Comparison of ENCODE assay signal across 9 cellular contexts in the genomic region with DNA sequence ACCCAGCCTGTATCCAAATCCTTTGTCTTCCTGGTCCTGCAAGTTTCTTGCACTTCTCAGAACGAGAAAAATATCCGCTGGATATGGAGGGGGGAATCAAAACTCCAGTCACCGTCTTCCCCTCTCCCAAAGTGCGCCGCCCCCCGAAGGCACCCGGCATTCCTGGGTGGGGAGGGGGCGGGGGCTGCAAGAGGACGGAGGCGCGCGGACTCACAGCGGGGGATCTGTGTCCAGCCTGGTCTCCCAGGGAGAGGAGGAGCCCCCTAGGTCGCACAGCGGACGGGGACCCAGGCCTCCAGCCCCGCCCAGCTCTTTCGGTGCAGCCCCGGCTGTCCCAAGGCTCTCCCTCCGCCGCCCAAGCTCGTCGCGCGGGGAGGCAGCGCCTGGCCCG. TPM values are rescaled to one million over a fixed set of nuclear protein-coding genes. Genes with fewer than 3 reads are reported as not detected.
DNase-seq lines count a peak whose midpoint lies in the region; ATAC-seq and TF ChIP-seq lines count a peak whose summit lies in the region.
"Had no signal": no experiment of that assay in that cellular context is flagged by ENCODE, and none has a peak within 500 bp of the region (broad histone marks: within the 10 kb centered on the region; RNA-seq: fewer than 3 reads in every experiment).

No MANE protein-coding gene starts in this region.

- peaks cover 15 to 32% of the 10 kb centered on the region in 2 donors for H3K27me3 ChIP-seq in mucosa of rectum (ENCODE audit: control insufficient read depth in 2 of 2, insufficient read depth in 2 of 2, low read length in 2 of 2)

- no peaks in the 10 kb centered on the region for H3K9me3 ChIP-seq in mucosa of rectum (ENCODE audit: control insufficient read depth in 2 of 2, low read length in 2 of 2)

- peak overlapping the region; percentile 75 for H3K4me3 Mint-ChIP-seq in stimulated activated naive CD8-positive, alpha-beta T cell treated with anti-CD3 and anti-CD28 coated beads, Interleukin-15, Interleukin-2, amounts not matched to agents 100 ng/mL and 50 ng/mL, for 24 hours
- peak overlapping the region; percentile 84 to 92 (median 91) for H3K4me3 Mint-ChIP-seq in brain

- H3K4me1 Mint-ChIP-seq in stimulated activated naive CD8-positive, alpha-beta T cell treated with anti-CD3 and anti-CD28 coated beads, Interleukin-15, Interleukin-2, amounts not matched to agents 100 ng/mL and 50 ng/mL, for 24 hours (ENCODE audit: low read depth) = peaks cover 22% of the 10 kb centered on the region
- peaks cover 33% of the 10 kb centered on the region for H3K4me1 Mint-ChIP-seq in brain

- peak overlapping the region; percentile 75 to 79 for H3K4me3 ChIP-seq in mucosa of rectum (ENCODE audit: low read length in 2 of 2)

- TF ChIP-seq CTCF in brain (conservative IDR thresholded peaks at IDR 0.05) = no peak

- no peaks in the 10 kb centered on the region for H3K9me3 Mint-ChIP-seq in stimulated activated naive CD8-positive, alpha-beta T cell treated with anti-CD3 and anti-CD28 coated beads, Interleukin-15, Interleukin-2, amounts not matched to agents 100 ng/mL and 50 ng/mL, for 24 hours
- H3K9me3 Mint-ChIP-seq in brain = peaks cover 0 to 4% (median 0%) of the 10 kb centered on the region in 5 experiments

- no peak for ATAC-seq in stimulated activated naive CD8-positive, alpha-beta T cell treated with anti-CD3 and anti-CD28 coated beads, Interleukin-15, Interleukin-2, amounts not matched to agents 100 U/mL and 50 U/mL, for 24 hours
- ATAC-seq in GM21381 (IDR thresholded peaks at IDR 0.05; ENCODE audit: unreplicated experiment) (no peak), GM19023 (IDR thresholded peaks at IDR 0.05; ENCODE audit: unreplicated experiment) (no peak)

- H3K9ac ChIP-seq in mucosa of rectum (ENCODE audit: low read depth in 1 of 2, low read length in 2 of 2) = peak overlapping the region in 1 of 2 donors; percentile 76

- no peaks in the 10 kb centered on the region for H3K36me3 Mint-ChIP-seq in stimulated activated naive CD8-positive, alpha-beta T cell treated with anti-CD3 and anti-CD28 coated beads, Interleukin-15, Interleukin-2, amounts not matched to agents 100 ng/mL and 50 ng/mL, for 24 hours (ENCODE audit: low read depth)
- no peaks in the 10 kb centered on the region for H3K36me3 Mint-ChIP-seq in brain

- H3K27ac Mint-ChIP-seq in stimulated activated naive CD8-positive, alpha-beta T cell treated with anti-CD3 and anti-CD28 coated beads, Interleukin-15, Interleukin-2, amounts not matched to agents 100 ng/mL and 50 ng/mL, for 24 hours = no peak overlapping the region
- H3K27ac Mint-ChIP-seq in brain = no peak overlapping the region

- H3K27me3 Mint-ChIP-seq in stimulated activated naive CD8-positive, alpha-beta T cell treated with anti-CD3 and anti-CD28 coated beads, Interleukin-15, Interleukin-2, amounts not matched to agents 100 ng/mL and 50 ng/mL, for 24 hours = peaks cover 60% of the 10 kb centered on the region
- peaks cover 94% of the 10 kb centered on the region for H3K27me3 Mint-ChIP-seq in brain

- no peaks in the 10 kb centered on the region for H3K36me3 ChIP-seq in mucosa of rectum (ENCODE audit: control insufficient read depth in 2 of 2, insufficient read depth in 2 of 2, low read length in 2 of 2)

- DNase-seq in stimulated activated naive CD8-positive, alpha-beta T cell treated with anti-CD3 and anti-CD28 coated beads, Interleukin-15, Interleukin-2, amounts not matched to agents 100 U/mL and 50 U/mL, for 24 hours = no peak
- DNase-seq in NCI-H1417 treated with DMSO at 0.1 percent for 48 hours (lab: John Stamatoyannopoulos, UW) = no peak
- DNase-seq in NOMO-1 (lab: John Stamatoyannopoulos, UW; ENCODE audit: unreplicated experiment in 2 of 2) = no peak

- no peak overlapping the region for H3K27ac ChIP-seq in mucosa of rectum (ENCODE audit: low read depth in 2 of 2, low read length in 2 of 2)
- H3K27ac ChIP-seq: epithelial cell of prostate had no signal

- peaks cover 41 to 47% of the 10 kb centered on the region in 2 donors for H3K4me1 ChIP-seq in mucosa of rectum (ENCODE audit: control insufficient read depth in 2 of 2, insufficient read depth in 2 of 2, low read length in 2 of 2)

RNA-seq across cellular contexts. Expression of gene WNT11, which starts 2.1 kb away (rescaled TPM):
- 1.0 TPM for polyA plus RNA-seq in brain (ENCODE audit: insufficient read depth, low read depth, low replicate concordance)
